In genomic region chrY:19365321-19365720, GRCh38 we compare ENCODE assay signal across 27 cellular contexts.
"Had no signal": no experiment of that assay in that cellular context is flagged by ENCODE, and none has a peak within 500 bp of the region (broad histone marks: within the 10 kb centered on the region; RNA-seq: fewer than 3 reads in every experiment).

No MANE protein-coding gene starts in this region.

- DNase-seq: colonic mucosa; cortex of kidney; dermis blood vessel endothelial cell; dorsolateral prefrontal cortex; effector CD4-positive, alpha-beta T cell; effector CD8-positive, alpha-beta T cell; effector memory CD4-positive, alpha-beta T cell; effector memory CD8-positive, alpha-beta T cell; endodermal cell; erythroblast; esophagus squamous epithelium; foreskin fibroblast; foreskin melanocyte; gastrocnemius medialis; glutamatergic neuron; head of caudate nucleus; heart left ventricle; heart right ventricle had no signal

- H3K36me3 ChIP-seq: colonic mucosa, esophagus muscularis mucosa, esophagus squamous epithelium, gastrocnemius medialis, gastroesophageal sphincter, heart left ventricle, heart right ventricle had no signal

- H3K27me3 ChIP-seq: colonic mucosa, dorsolateral prefrontal cortex, esophagus muscularis mucosa, esophagus squamous epithelium, gastrocnemius medialis, gastroesophageal sphincter, heart left ventricle, heart right ventricle had no signal

- FAIRE-seq: colon, endometrium, endothelial cell of umbilical vein, frontal cortex had no signal

- H3K4me3 ChIP-seq: colonic mucosa, coronary artery, dorsolateral prefrontal cortex, esophagus muscularis mucosa, esophagus squamous epithelium, gastrocnemius medialis, gastroesophageal sphincter, heart left ventricle, heart right ventricle had no signal

- ATAC-seq: effector memory CD8-positive, alpha-beta T cell; esophagus mucosa; gastrocnemius medialis; gastroesophageal sphincter; heart left ventricle; heart right ventricle had no signal

- H3K27ac ChIP-seq: colonic mucosa, coronary artery, dorsolateral prefrontal cortex, epithelial cell of prostate, esophagus muscularis mucosa, esophagus squamous epithelium, gastrocnemius medialis, gastroesophageal sphincter, heart left ventricle, heart right ventricle had no signal

- H3K4me1 ChIP-seq: colonic mucosa, esophagus muscularis mucosa, esophagus squamous epithelium, gastrocnemius medialis, gastroesophageal sphincter, heart left ventricle, heart right ventricle had no signal
